Comparison of ENCODE assay signal across 8 cellular contexts in the genomic region with DNA sequence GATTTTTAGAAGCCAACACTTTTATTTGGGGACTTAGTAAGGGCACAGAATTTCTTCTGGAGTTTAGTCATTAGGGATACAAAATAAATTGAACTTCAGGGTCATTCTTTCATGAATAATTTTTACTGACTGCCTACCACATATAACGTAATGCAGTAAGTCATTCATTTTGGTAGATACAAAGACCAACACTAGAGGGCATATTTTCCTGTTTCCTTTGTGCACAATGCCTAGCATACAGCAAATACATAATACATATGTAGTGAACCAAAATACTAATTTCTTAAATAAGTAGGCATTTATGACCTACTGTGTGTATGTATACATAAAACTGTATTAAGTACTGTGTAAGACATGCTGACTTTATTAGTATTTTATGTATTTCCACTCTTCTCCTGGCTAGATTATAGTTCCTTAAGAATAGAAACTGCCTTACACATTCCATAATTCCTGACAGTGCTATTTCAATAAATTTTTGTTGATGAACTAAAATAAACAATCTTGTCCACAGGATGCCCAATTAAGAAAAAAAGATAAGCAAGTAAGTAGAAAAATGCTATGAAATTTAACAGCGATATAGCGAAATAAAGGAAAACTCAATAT. TPM values are rescaled to one million over a fixed set of nuclear protein-coding genes. Genes with fewer than 3 reads are reported as not detected.
A peak's percentile ranks its signal among the peaks of the same experiment; 100 is the strongest.
DNase-seq lines count a peak whose midpoint lies in the region; ATAC-seq and TF ChIP-seq lines count a peak whose summit lies in the region.

No MANE protein-coding gene starts in this region.

- TF ChIP-seq RAD21 in Ishikawa (IDR thresholded peaks at IDR 0.05; ENCODE audit: low read depth): peak; percentile 38

- no peaks in the 10 kb centered on the region for H3K27me3 ChIP-seq in osteoblast (ENCODE audit: insufficient read depth, low read length)

- no peaks in the 10 kb centered on the region for H3K9me3 Mint-ChIP-seq in activated naive CD4-positive, alpha-beta T cell treated with anti-CD3 and anti-CD28 coated beads, Interleukin-2, amount 10 ng/mL, durations not matched to agents 7 days and 5 days

- no peaks in the 10 kb centered on the region for H3K9me3 ChIP-seq in osteoblast (ENCODE audit: low read depth, low read length)

- H3K4me3 ChIP-seq in osteoblast (ENCODE audit: insufficient read depth, low read length): no peak overlapping the region

- no peak overlapping the region for H2AFZ ChIP-seq in osteoblast (ENCODE audit: low read length)

- no peaks in the 10 kb centered on the region for H3K27me3 Mint-ChIP-seq in activated naive CD4-positive, alpha-beta T cell treated with anti-CD3 and anti-CD28 coated beads, Interleukin-2, amount 10 ng/mL, durations not matched to agents 7 days and 5 days

- CTCF ChIA-PET in activated naive CD4-positive, alpha-beta T cell treated with anti-CD3 and anti-CD28 coated beads, Interleukin-2, amount 10 ng/mL, durations not matched to agents 7 days and 5 days (lab: Charles Lee): interaction anchor here (0.7 to 3.7 kb wide), 4 partner anchors 8 to 301 kb away, joined by 3 to 23 read pairs (median 4); no protein-coding TSS in a partner anchor

- no peak overlapping the region for H3K27ac ChIP-seq in osteoblast (ENCODE audit: low read depth, low read length)

- no peak for TF ChIP-seq EP300 in Ishikawa (IDR thresholded peaks at IDR 0.05; ENCODE audit: borderline replicate concordance)

- ATAC-seq in GM19452 (IDR thresholded peaks at IDR 0.05; ENCODE audit: unreplicated experiment): peak; percentile 76

- H3K79me2 ChIP-seq in osteoblast (ENCODE audit: insufficient read depth, low read length): peaks cover 99% of the 10 kb centered on the region

- TF ChIP-seq CTCF in osteoblast (IDR thresholded peaks at IDR 0.05; ENCODE audit: extremely low read depth, low read depth, low read length): peak; percentile 71

- peaks cover 56% of the 10 kb centered on the region for H3K4me1 ChIP-seq in osteoblast (ENCODE audit: insufficient read depth, low read length)

- peaks cover 26% of the 10 kb centered on the region for H4K20me1 ChIP-seq in osteoblast (ENCODE audit: insufficient read depth, low read length)

- peaks cover 17% of the 10 kb centered on the region for H3K36me3 Mint-ChIP-seq in activated naive CD4-positive, alpha-beta T cell treated with anti-CD3 and anti-CD28 coated beads, Interleukin-2, amount 10 ng/mL, durations not matched to agents 7 days and 5 days

- H3K4me2 ChIP-seq in osteoblast (ENCODE audit: insufficient read depth, low read length): no peak overlapping the region

- peak; percentile 28 for DNase-seq in DMS153 treated with DMSO at 0.1 percent for 48 hours (lab: John Stamatoyannopoulos, UW; ENCODE audit: unreplicated experiment)
- peak; percentile 45 for DNase-seq in RPMI7951 (ENCODE audit: low read depth)
- peak; percentile 45 for DNase-seq in fibroblast of gingiva (ENCODE audit: low read depth)
- no peak for DNase-seq in osteoblast (ENCODE audit: insufficient read length, low spot score, missing footprints)
- no peak for DNase-seq in activated naive CD4-positive, alpha-beta T cell treated with anti-CD3 and anti-CD28 coated beads, Interleukin-2, amount 10 ng/mL, durations not matched to agents 7 days and 5 days
- DNase-seq in AG20443 (ENCODE audit: low spot score): no peak

- H3K27ac Mint-ChIP-seq in activated naive CD4-positive, alpha-beta T cell treated with anti-CD3 and anti-CD28 coated beads, Interleukin-2, amount 10 ng/mL, durations not matched to agents 7 days and 5 days: no peak overlapping the region

- H3K4me1 Mint-ChIP-seq in activated naive CD4-positive, alpha-beta T cell treated with anti-CD3 and anti-CD28 coated beads, Interleukin-2, amount 10 ng/mL, durations not matched to agents 7 days and 5 days: peaks cover 22% of the 10 kb centered on the region

- no peak overlapping the region for H3K4me3 Mint-ChIP-seq in activated naive CD4-positive, alpha-beta T cell treated with anti-CD3 and anti-CD28 coated beads, Interleukin-2, amount 10 ng/mL, durations not matched to agents 7 days and 5 days

- no peaks in the 10 kb centered on the region for H3K36me3 ChIP-seq in osteoblast (ENCODE audit: insufficient read depth, low read length)

TF ChIP-seq in Ishikawa, 13 proteins besides CTCF, POLR2A, EP300 and RAD21:
- TF ChIP-seq TAF1 (IDR thresholded peaks at IDR 0.05; ENCODE audit: low read depth) (no peak), NFIC (IDR thresholded peaks at IDR 0.05) (no peak), TEAD4 (IDR thresholded peaks at IDR 0.05) (no peak), TCF12 (IDR thresholded peaks at IDR 0.05; ENCODE audit: low read depth) (no peak), ZBTB7A (IDR thresholded peaks at IDR 0.05; ENCODE audit: low read depth) (no peak), CREB1 (IDR thresholded peaks at IDR 0.05; ENCODE audit: low read depth) (no peak), USF1 (IDR thresholded peaks at IDR 0.05) (no peak)

RNA-seq across cellular contexts. Expression of gene PPP1R12A, which starts 47.9 kb away (rescaled TPM):
- 37.1 and 47.5 TPM in 2 replicates for total RNA-seq in RPMI7951 (2014; rRNA removed; shearing (Covaris generic))
- 118 and 165 TPM in 2 replicates for total RNA-seq in osteoblast

Comparison
In these comparisons a context has a peak if more than half of its experiments do, and no peak if none do; other contexts are left out.
1. DNase-seq: peak in DMS153 treated with DMSO at 0.1 percent for 48 hours (single experiment), RPMI7951 (single experiment) and fibroblast of gingiva (single experiment); none in osteoblast (single experiment), activated naive CD4-positive, alpha-beta T cell treated with anti-CD3 and anti-CD28 coated beads, Interleukin-2, amount 10 ng/mL, durations not matched to agents 7 days and 5 days (single experiment) and AG20443 (single experiment).